ENCODE assay signal across 15 cellular contexts in the genomic region with DNA sequence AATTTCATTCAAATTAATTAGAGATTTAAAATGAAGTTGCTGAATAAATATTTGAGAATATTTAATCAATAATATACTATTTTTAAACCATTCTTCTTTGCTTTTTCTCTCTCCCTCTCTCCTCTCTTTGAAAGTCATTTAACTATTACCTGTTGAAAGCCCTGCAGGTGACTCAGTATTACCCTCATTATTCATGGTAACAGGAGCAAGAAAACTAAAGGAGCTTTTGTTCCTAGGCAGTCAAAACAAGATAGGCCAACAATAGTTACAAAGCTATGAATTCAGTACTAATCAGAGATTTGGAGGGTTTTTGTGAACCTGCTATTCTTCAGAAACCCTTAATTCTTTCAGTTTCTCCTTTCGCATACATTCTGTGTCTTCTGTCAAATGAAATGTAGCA.
A peak's percentile ranks its signal among the peaks of the same experiment; 100 is the strongest.
DNase-seq lines count a peak whose midpoint lies in the region; ATAC-seq and TF ChIP-seq lines count a peak whose summit lies in the region.
"Had no signal": no experiment of that assay in that cellular context is flagged by ENCODE, and none has a peak within 500 bp of the region (broad histone marks: within the 10 kb centered on the region; RNA-seq: fewer than 3 reads in every experiment).

No MANE protein-coding gene starts in this region.

- POLR2A ChIA-PET in activated CD4-positive, alpha-beta T cell treated with anti-CD3 and anti-CD28 coated beads, Interleukin-2, amount 10 ng/mL, durations not matched to agents 7 days and 5 days (lab: Charles Lee) = no interaction called here

- peaks cover 14% of the 10 kb centered on the region for H3F3A ChIP-seq in neural progenitor cell (ENCODE audit: low read depth)

- no peaks in the 10 kb centered on the region for H3K4me1 Mint-ChIP-seq in neural progenitor cell
- no peaks in the 10 kb centered on the region for H3K4me1 Mint-ChIP-seq in activated CD4-positive, alpha-beta T cell treated with anti-CD3 and anti-CD28 coated beads, Interleukin-2, amount 10 ng/mL, durations not matched to agents 7 days and 5 days
- H3K4me1 Mint-ChIP-seq: CD14-positive monocyte had no signal

- CTCF ChIA-PET in activated CD4-positive, alpha-beta T cell treated with anti-CD3 and anti-CD28 coated beads, Interleukin-2, amount 10 ng/mL, durations not matched to agents 7 days and 5 days (lab: Charles Lee) = interaction anchor here (0.7 kb wide), 1 partner anchor 17 kb away, joined by 3 read pairs; no protein-coding TSS in a partner anchor

- TF ChIP-seq CTCF in neural progenitor cell (IDR thresholded peaks at IDR 0.05) = no peak

- H3K4me3 Mint-ChIP-seq in neural progenitor cell = no peak overlapping the region
- no peak overlapping the region for H3K4me3 Mint-ChIP-seq in activated CD4-positive, alpha-beta T cell treated with anti-CD3 and anti-CD28 coated beads, Interleukin-2, amount 10 ng/mL, durations not matched to agents 7 days and 5 days
- H3K4me3 Mint-ChIP-seq: CD14-positive monocyte; CD8-positive, alpha-beta T cell had no signal

- no peaks in the 10 kb centered on the region for H3K27me3 ChIP-seq in NT2/D1 (ENCODE audit: insufficient read depth, insufficient read length)
- H3K27me3 ChIP-seq in neural progenitor cell = no peaks in the 10 kb centered on the region

- H3K9ac ChIP-seq in NT2/D1 (ENCODE audit: insufficient read length, low read depth) = no peak overlapping the region
- H3K9ac ChIP-seq in neural progenitor cell = no peak overlapping the region
- H3K9ac ChIP-seq: GM23248 had no signal

- peak overlapping the region; percentile 35 for H3K27ac ChIP-seq in neural progenitor cell
- H3K27ac ChIP-seq: 22Rv1, GM23248 had no signal

- H3K4me1 ChIP-seq in NT2/D1 (ENCODE audit: insufficient read depth, insufficient read length) = no peaks in the 10 kb centered on the region
- H3K4me1 ChIP-seq in neural progenitor cell = peaks cover 36% of the 10 kb centered on the region

- H3K36me3 Mint-ChIP-seq in neural progenitor cell = no peaks in the 10 kb centered on the region
- no peaks in the 10 kb centered on the region for H3K36me3 Mint-ChIP-seq in activated CD4-positive, alpha-beta T cell treated with anti-CD3 and anti-CD28 coated beads, Interleukin-2, amount 10 ng/mL, durations not matched to agents 7 days and 5 days (ENCODE audit: low read depth)
- H3K36me3 Mint-ChIP-seq: CD14-positive monocyte; CD8-positive, alpha-beta T cell had no signal

- H3K4me3 ChIP-seq in NT2/D1 (ENCODE audit: insufficient read length, low read depth) = no peak overlapping the region
- H3K4me3 ChIP-seq in neural progenitor cell = peak overlapping the region; percentile 28
- H3K4me3 ChIP-seq: GM23248, K562 had no signal

- H3K9me3 ChIP-seq in NT2/D1 (ENCODE audit: insufficient read depth, low read length) (peaks cover 28% of the 10 kb centered on the region), neural progenitor cell (ENCODE audit: low read depth) (peaks cover 3% of the 10 kb centered on the region)

- H3K27ac Mint-ChIP-seq in neural progenitor cell = no peak overlapping the region
- H3K27ac Mint-ChIP-seq in activated CD4-positive, alpha-beta T cell treated with anti-CD3 and anti-CD28 coated beads, Interleukin-2, amount 10 ng/mL, durations not matched to agents 7 days and 5 days = no peak overlapping the region
- H3K27ac Mint-ChIP-seq: CD14-positive monocyte; CD8-positive, alpha-beta T cell had no signal

- H3K36me3 ChIP-seq in NT2/D1 (ENCODE audit: insufficient read depth, insufficient read length, low read length) (no peaks in the 10 kb centered on the region), neural progenitor cell (no peaks in the 10 kb centered on the region)

- no peaks in the 10 kb centered on the region for H3K79me2 ChIP-seq in neural progenitor cell (ENCODE audit: low read depth)

- H3K9me3 Mint-ChIP-seq in neural progenitor cell = peaks cover 2% of the 10 kb centered on the region
- H3K9me3 Mint-ChIP-seq in activated CD4-positive, alpha-beta T cell treated with anti-CD3 and anti-CD28 coated beads, Interleukin-2, amount 10 ng/mL, durations not matched to agents 7 days and 5 days = peaks cover 8% of the 10 kb centered on the region

- no peaks in the 10 kb centered on the region for H4K20me1 ChIP-seq in neural progenitor cell (ENCODE audit: low read depth)

- ATAC-seq in GM18907 (IDR thresholded peaks at IDR 0.05; ENCODE audit: unreplicated experiment) (no peak), GM21737 (IDR thresholded peaks at IDR 0.05; ENCODE audit: unreplicated experiment) (no peak)
- ATAC-seq: CD8-positive, alpha-beta T cell; K562 had no signal

- H3K27me3 Mint-ChIP-seq in neural progenitor cell (ENCODE audit: insufficient read depth, low read depth) = no peaks in the 10 kb centered on the region
- no peaks in the 10 kb centered on the region for H3K27me3 Mint-ChIP-seq in activated CD4-positive, alpha-beta T cell treated with anti-CD3 and anti-CD28 coated beads, Interleukin-2, amount 10 ng/mL, durations not matched to agents 7 days and 5 days

- DNase-seq in NCI-H146 treated with DMSO at 0.1 percent for 48 hours (lab: John Stamatoyannopoulos, UW; ENCODE audit: unreplicated experiment) = peak; percentile 4
- DNase-seq in NCI-H146 (lab: John Stamatoyannopoulos, UW) = no peak
- peak; percentile 23 for DNase-seq in NT2/D1 (ENCODE audit: low read depth, low spot score)
- peak; percentile 31 for DNase-seq in neural progenitor cell (ENCODE audit: low spot score)
- no peak for DNase-seq in activated CD4-positive, alpha-beta T cell treated with anti-CD3 and anti-CD28 coated beads, Interleukin-2, amount 10 ng/mL, durations not matched to agents 7 days and 5 days
- DNase-seq: CD8-positive, alpha-beta T cell; COR-L47; GF-D8; GM23248; H7 had no signal

- no peak overlapping the region for H2AFZ ChIP-seq in neural progenitor cell (replicated peaks)
- H2AFZ ChIP-seq: GM23248 had no signal

- peak overlapping the region; percentile 71 for H3K4me2 ChIP-seq in neural progenitor cell

Comparison
In these comparisons a context has a peak if more than half of its experiments do, and no peak if none do; other contexts are left out.
1. DNase-seq: peak in NCI-H146 treated with DMSO at 0.1 percent for 48 hours (single experiment), NT2/D1 (single experiment) and neural progenitor cell (single experiment); none in NCI-H146 (single experiment) and activated CD4-positive, alpha-beta T cell treated with anti-CD3 and anti-CD28 coated beads, Interleukin-2, amount 10 ng/mL, durations not matched to agents 7 days and 5 days (single experiment).